In the genomic region with DNA sequence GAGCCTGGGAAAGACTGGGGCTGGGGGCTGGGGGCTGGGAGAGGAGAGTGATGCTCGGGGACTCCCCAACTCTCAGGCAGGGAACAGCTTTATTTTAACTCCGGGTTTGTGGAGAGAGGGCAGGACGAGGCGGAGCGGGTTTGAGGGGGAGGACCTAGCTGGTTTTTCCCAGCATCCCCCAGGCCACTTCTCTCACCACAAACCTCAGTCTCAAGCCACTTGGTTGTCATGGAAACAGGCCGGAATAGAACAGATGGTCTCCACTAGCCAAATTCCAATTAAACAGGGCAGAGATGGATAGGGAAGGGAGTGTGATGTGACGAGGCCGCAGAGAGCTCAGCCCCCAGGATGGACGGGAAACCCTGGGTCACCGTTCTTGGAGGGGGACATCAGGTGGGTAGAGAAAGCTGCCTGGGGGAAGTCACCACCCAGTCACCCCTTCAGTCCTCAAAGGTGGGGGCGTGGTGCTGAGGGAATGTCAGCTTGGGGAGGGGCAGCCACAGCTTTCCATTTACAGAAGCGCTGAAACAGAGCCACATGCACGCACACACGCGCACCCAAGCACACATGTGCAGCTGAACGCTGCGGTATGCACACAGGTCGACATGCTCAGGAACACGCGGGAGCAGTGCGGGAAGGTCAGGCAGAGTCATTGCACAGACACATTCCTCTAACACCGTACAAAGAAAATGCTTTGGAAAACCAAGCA, we compare ENCODE assay signal across 2 cellular contexts.
TF ChIP-seq lines count a peak whose summit lies in the region.

No MANE protein-coding gene starts in this region.

TF ChIP-seq in HepG2, 621 proteins besides CTCF, POLR2A, EP300 and RAD21 (continued from another document):
- peak; percentile 64; the same call in 1 of the 2 replicates for TF ChIP-seq ZBTB33 (CRISPR knock-in tag; IDR thresholded peaks at IDR 0.05)
- peak; percentile 64 for TF ChIP-seq ZBTB38 (CRISPR knock-in tag; IDR thresholded peaks at IDR 0.05)
- no peak for TF ChIP-seq ZNF510 (CRISPR knock-in tag; IDR thresholded peaks at IDR 0.05; ENCODE audit: low read depth)

TF ChIP-seq in SK-N-SH treated with all-trans-retinoic acid at 6 μM for 48 hours, 23 proteins besides CTCF, POLR2A, EP300 and RAD21 (continued from another document):
- TF ChIP-seq, protein P1, sequence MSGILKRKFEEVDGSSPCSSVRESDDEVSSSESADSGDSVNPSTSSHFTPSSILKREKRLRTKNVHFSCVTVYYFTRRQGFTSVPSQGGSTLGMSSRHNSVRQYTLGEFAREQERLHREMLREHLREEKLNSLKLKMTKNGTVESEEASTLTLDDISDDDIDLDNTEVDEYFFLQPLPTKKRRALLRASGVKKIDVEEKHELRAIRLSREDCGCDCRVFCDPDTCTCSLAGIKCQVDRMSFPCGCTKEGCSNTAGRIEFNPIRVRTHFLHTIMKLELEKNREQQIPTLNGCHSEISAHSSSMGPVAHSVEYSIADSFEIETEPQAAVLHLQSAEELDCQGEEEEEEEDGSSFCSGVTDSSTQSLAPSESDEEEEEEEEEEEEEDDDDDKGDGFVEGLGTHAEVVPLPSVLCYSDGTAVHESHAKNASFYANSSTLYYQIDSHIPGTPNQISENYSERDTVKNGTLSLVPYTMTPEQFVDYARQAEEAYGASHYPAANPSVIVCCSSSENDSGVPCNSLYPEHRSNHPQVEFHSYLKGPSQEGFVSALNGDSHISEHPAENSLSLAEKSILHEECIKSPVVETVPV (CRISPR knock-in tag; IDR thresholded peaks at IDR 0.05) = no peak
- TF ChIP-seq TSHZ2 (CRISPR knock-in tag; IDR thresholded peaks at IDR 0.05) = no peak
- no peak for TF ChIP-seq RARB (CRISPR knock-in tag; IDR thresholded peaks at IDR 0.05)
- TF ChIP-seq SNAI2 (CRISPR knock-in tag; IDR thresholded peaks at IDR 0.05) = no peak
- no peak for TF ChIP-seq ESRRG (CRISPR knock-in tag; IDR thresholded peaks at IDR 0.05)
- TF ChIP-seq, protein P2, sequence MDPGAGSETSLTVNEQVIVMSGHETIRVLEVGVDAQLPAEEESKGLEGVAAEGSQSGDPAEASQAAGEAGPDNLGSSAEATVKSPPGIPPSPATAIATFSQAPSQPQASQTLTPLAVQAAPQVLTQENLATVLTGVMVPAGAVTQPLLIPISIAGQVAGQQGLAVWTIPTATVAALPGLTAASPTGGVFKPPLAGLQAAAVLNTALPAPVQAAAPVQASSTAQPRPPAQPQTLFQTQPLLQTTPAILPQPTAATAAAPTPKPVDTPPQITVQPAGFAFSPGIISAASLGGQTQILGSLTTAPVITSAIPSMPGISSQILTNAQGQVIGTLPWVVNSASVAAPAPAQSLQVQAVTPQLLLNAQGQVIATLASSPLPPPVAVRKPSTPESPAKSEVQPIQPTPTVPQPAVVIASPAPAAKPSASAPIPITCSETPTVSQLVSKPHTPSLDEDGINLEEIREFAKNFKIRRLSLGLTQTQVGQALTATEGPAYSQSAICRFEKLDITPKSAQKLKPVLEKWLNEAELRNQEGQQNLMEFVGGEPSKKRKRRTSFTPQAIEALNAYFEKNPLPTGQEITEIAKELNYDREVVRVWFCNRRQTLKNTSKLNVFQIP (CRISPR knock-in tag; IDR thresholded peaks at IDR 0.05; ENCODE audit: borderline replicate concordance, low read depth) = no peak
- no peak for TF ChIP-seq ZFP30 (CRISPR knock-in tag; IDR thresholded peaks at IDR 0.05)
- TF ChIP-seq TCF4 (CRISPR knock-in tag; IDR thresholded peaks at IDR 0.05; ENCODE audit: borderline replicate concordance) = no peak; the same call in 1 of the 2 replicates
